Comparison of ENCODE assay signal across 18 cellular contexts in the genomic region with DNA sequence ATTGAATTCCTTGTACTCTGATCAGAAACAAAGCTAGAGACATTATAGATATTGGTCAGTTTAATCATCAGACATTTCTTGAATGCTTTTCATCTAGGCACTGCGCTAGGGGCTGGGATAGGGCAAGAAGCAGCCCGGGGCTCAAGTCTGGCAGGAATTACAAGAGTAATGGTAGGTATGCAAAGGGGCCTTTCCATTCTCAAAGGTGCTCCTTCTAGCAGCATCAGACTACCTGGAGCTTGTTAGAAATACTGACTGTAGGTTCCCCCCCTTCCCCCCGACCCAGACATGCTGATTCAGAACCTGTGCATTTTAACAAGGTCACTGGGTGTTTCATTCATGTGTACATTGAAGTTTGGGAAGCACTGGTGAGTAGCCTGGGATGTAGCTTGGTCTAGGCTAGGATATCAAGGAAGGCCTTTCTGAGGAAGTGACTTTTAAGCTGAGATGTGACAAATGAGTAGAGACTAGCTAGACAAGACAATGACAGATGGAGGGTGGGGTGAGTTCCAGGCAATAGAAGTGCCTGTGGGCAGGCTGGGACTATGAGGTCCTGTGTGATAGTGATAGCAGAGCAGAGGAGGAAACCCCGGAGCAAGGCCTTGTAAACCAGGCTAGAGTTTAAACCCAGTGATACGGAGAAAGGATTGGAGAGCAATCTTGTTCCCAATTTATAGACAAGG. TPM values are rescaled to one million over a fixed set of nuclear protein-coding genes. Genes with fewer than 3 reads are reported as not detected.
"Had no signal": no experiment of that assay in that cellular context is flagged by ENCODE, and none has a peak within 500 bp of the region (broad histone marks: within the 10 kb centered on the region; RNA-seq: fewer than 3 reads in every experiment).

No MANE protein-coding gene starts in this region.

- H3K4me1 Mint-ChIP-seq: naive thymus-derived CD4-positive, alpha-beta T cell; stimulated activated effector memory CD8-positive, alpha-beta T cell treated with anti-CD3 and anti-CD28 coated beads, Interleukin-12 subunit alpha, Interleukin-12 subunit beta, amount 100 ng/mL, for 72 hours had no signal

- H3K27me3 ChIP-seq: right lobe of liver, testis, tibial nerve had no signal

- H3K9me3 Mint-ChIP-seq: nephron progenitor cell; stimulated activated effector memory CD8-positive, alpha-beta T cell treated with anti-CD3 and anti-CD28 coated beads, Interleukin-12 subunit alpha, Interleukin-12 subunit beta, amount 100 ng/mL, for 72 hours had no signal

- H3K9ac ChIP-seq: parathyroid adenoma had no signal

- H3K4me1 ChIP-seq: gastrocnemius medialis, parathyroid adenoma, prostate gland, right lobe of liver, testis had no signal

- H3K36me3 ChIP-seq: gastrocnemius medialis, prostate gland, right lobe of liver, tibial nerve had no signal

- DNase-seq: cortex of kidney; effector memory CD4-positive, alpha-beta T cell; gastrocnemius medialis; kidney glomerular epithelial cell; naive thymus-derived CD4-positive, alpha-beta T cell; nephron progenitor cell; retina; right lobe of liver; stimulated activated CD4-positive, alpha-beta T cell treated with anti-CD3 and anti-CD28 coated beads, Interleukin-4, amount 100 ng/mL, for 1 hour; stimulated activated CD8-positive, alpha-beta memory T cell treated with anti-CD3 and anti-CD28 coated beads, Interleukin-4, amount 100 ng/mL, for 48 hours; stimulated activated naive CD8-positive, alpha-beta T cell treated with anti-CD3 and anti-CD28 coated beads, Interleukin-15, Interleukin-2, amounts not matched to agents 100 U/mL and 50 U/mL, for 24 hours; testis had no signal

- H3K4me3 Mint-ChIP-seq: naive thymus-derived CD4-positive, alpha-beta T cell; nephron progenitor cell; stimulated activated effector memory CD8-positive, alpha-beta T cell treated with anti-CD3 and anti-CD28 coated beads, Interleukin-12 subunit alpha, Interleukin-12 subunit beta, amount 100 ng/mL, for 72 hours had no signal

- H2AFZ ChIP-seq: hepatocyte, parathyroid adenoma had no signal

- H3K9me3 ChIP-seq: gastrocnemius medialis, prostate gland, right lobe of liver, testis, tibial nerve had no signal

- H3K4me3 ChIP-seq: gastrocnemius medialis, hepatocyte, prostate gland, right lobe of liver, testis, tibial nerve had no signal

- ATAC-seq: esophagus mucosa; gastrocnemius medialis; naive thymus-derived CD4-positive, alpha-beta T cell; right lobe of liver; stimulated activated effector memory CD8-positive, alpha-beta T cell treated with anti-CD3 and anti-CD28 coated beads, Interleukin-12 subunit alpha, Interleukin-12 subunit beta, amount 100 ng/mL, for 72 hours; stimulated activated naive CD8-positive, alpha-beta T cell treated with anti-CD3 and anti-CD28 coated beads, Interleukin-15, Interleukin-2, amounts not matched to agents 100 U/mL and 50 U/mL, for 24 hours had no signal

- H3K36me3 Mint-ChIP-seq: naive thymus-derived CD4-positive, alpha-beta T cell; stimulated activated effector memory CD8-positive, alpha-beta T cell treated with anti-CD3 and anti-CD28 coated beads, Interleukin-12 subunit alpha, Interleukin-12 subunit beta, amount 100 ng/mL, for 72 hours had no signal

- H3K4me2 ChIP-seq: hepatocyte had no signal

- H3K27ac ChIP-seq: gastrocnemius medialis, hepatocyte, parathyroid adenoma, prostate gland, right lobe of liver, testis had no signal

- H3K79me2 ChIP-seq: hepatocyte, parathyroid adenoma had no signal

- H3K27ac Mint-ChIP-seq: naive thymus-derived CD4-positive, alpha-beta T cell; nephron progenitor cell; stimulated activated effector memory CD8-positive, alpha-beta T cell treated with anti-CD3 and anti-CD28 coated beads, Interleukin-12 subunit alpha, Interleukin-12 subunit beta, amount 100 ng/mL, for 72 hours had no signal

RNA-seq across cellular contexts. Expression of a gene that starts 26.3 kb away (rescaled TPM):
- polyA plus RNA-seq: naive thymus-derived CD4-positive, alpha-beta T cell had no signal
